8 cellular contexts compared by ENCODE assay signal in the genomic region with DNA sequence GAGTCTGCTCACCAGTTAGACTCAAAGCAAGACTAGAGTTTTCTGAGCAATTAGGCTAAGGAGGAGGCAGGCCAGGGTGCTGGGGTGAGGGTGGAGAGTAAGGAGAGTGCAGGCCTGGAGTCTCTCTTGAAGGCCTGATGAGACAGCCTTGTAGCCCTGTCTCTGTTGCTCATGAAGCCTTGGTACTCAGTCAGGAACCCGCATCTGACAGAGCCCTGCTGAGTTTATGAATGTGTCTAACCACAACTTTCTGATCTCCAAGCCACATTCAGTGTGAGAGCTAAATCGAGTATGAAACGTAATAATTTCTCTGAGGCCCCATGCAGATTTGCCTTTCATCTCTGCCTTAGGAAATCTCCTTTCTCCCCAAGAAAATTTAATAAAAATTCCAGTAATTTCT.
DNase-seq lines count a peak whose midpoint lies in the region; ATAC-seq and TF ChIP-seq lines count a peak whose summit lies in the region.

No MANE protein-coding gene starts in this region.

- H2AFZ ChIP-seq in osteoblast (ENCODE audit: low read length): no peak overlapping the region

- H3K79me2 ChIP-seq in osteoblast (ENCODE audit: insufficient read depth, low read length): no peaks in the 10 kb centered on the region

- peak overlapping the region in 1 of 3 donors; percentile 80 for H3K27ac Mint-ChIP-seq in IgD-negative memory B cell
- H3K27ac Mint-ChIP-seq in dendritic cell treated with granulocyte-macrophage colony-stimulating factor and Interleukin-4, amounts not matched to agents 40 ng/mL and 50 ng/mL, for 4 days: peak overlapping the region; percentile 86

- no peak overlapping the region for H3K4me2 ChIP-seq in osteoblast (ENCODE audit: insufficient read depth, low read length)

- in situ Hi-C loops in HAP-1 (cut with MboI; ENCODE audit: low sequenced_read_pairs): no loop called here

- peak overlapping the region in 3 of 4 donors; percentile 21 to 91 (median 88) for H3K4me3 Mint-ChIP-seq in IgD-negative memory B cell
- no peak overlapping the region for H3K4me3 Mint-ChIP-seq in dendritic cell treated with granulocyte-macrophage colony-stimulating factor and Interleukin-4, amounts not matched to agents 40 ng/mL and 50 ng/mL, for 4 days

- H3K4me1 ChIP-seq in osteoblast (ENCODE audit: insufficient read depth, low read length): no peaks in the 10 kb centered on the region
- H3K4me1 ChIP-seq in HAP-1: no peaks in the 10 kb centered on the region

- peaks cover 1% of the 10 kb centered on the region for H3K36me3 Mint-ChIP-seq in IgD-negative memory B cell
- H3K36me3 Mint-ChIP-seq in dendritic cell treated with granulocyte-macrophage colony-stimulating factor and Interleukin-4, amounts not matched to agents 40 ng/mL and 50 ng/mL, for 4 days (ENCODE audit: low read depth): peaks cover 57% of the 10 kb centered on the region

- no peaks in the 10 kb centered on the region for H3K9me3 ChIP-seq in osteoblast (ENCODE audit: low read depth, low read length)
- H3K9me3 ChIP-seq in HAP-1: no peaks in the 10 kb centered on the region

- H3K4me3 ChIP-seq in GM12865 (ENCODE audit: low read depth, low read length): no peak overlapping the region
- H3K4me3 ChIP-seq in osteoblast (ENCODE audit: insufficient read depth, low read length): no peak overlapping the region
- H3K4me3 ChIP-seq in HAP-1: no peak overlapping the region

- peak; percentile 85 for DNase-seq in GM12865 (ENCODE audit: low read depth)
- no peak for DNase-seq in mesenteric fat pad (ENCODE audit: low spot score)
- DNase-seq in COLO668 (lab: John Stamatoyannopoulos, UW; ENCODE audit: unreplicated experiment): no peak
- no peak for DNase-seq in osteoblast (ENCODE audit: insufficient read length, low spot score, missing footprints)
- no peak for DNase-seq in HAP-1 (ENCODE audit: low spot score in 2 of 2)

- no peak overlapping the region for H3K27ac ChIP-seq in osteoblast (ENCODE audit: low read depth, low read length)

- no peaks in the 10 kb centered on the region for H4K20me1 ChIP-seq in osteoblast (ENCODE audit: insufficient read depth, low read length)

- H3K36me3 ChIP-seq in osteoblast (ENCODE audit: insufficient read depth, low read length): no peaks in the 10 kb centered on the region
- H3K36me3 ChIP-seq in HAP-1 (replicated peaks): no peaks in the 10 kb centered on the region

- TF ChIP-seq CTCF in GM12865 (IDR thresholded peaks at IDR 0.05; ENCODE audit: insufficient read depth, low read depth, low read length, missing control alignments) (no peak), osteoblast (IDR thresholded peaks at IDR 0.05; ENCODE audit: extremely low read depth, low read depth, low read length) (no peak)

- H3K27me3 Mint-ChIP-seq in IgD-negative memory B cell: peaks cover 1% of the 10 kb centered on the region
- H3K27me3 Mint-ChIP-seq in dendritic cell treated with granulocyte-macrophage colony-stimulating factor and Interleukin-4, amounts not matched to agents 40 ng/mL and 50 ng/mL, for 4 days: no peaks in the 10 kb centered on the region

- intact Hi-C loops in dendritic cell treated with granulocyte-macrophage colony-stimulating factor and Interleukin-4, amounts not matched to agents 40 ng/mL and 50 ng/mL, for 4 days (cut with micrococcal nuclease): no loop called here

- H3K27me3 ChIP-seq in osteoblast (ENCODE audit: insufficient read depth, low read length): no peaks in the 10 kb centered on the region
- no peaks in the 10 kb centered on the region for H3K27me3 ChIP-seq in HAP-1 (ENCODE audit: low read depth)

- peaks cover 46 to 55% (median 49%) of the 10 kb centered on the region in 3 donors for H3K4me1 Mint-ChIP-seq in IgD-negative memory B cell
- H3K4me1 Mint-ChIP-seq in dendritic cell treated with granulocyte-macrophage colony-stimulating factor and Interleukin-4, amounts not matched to agents 40 ng/mL and 50 ng/mL, for 4 days (ENCODE audit: low read depth): peaks cover 80% of the 10 kb centered on the region

- no peaks in the 10 kb centered on the region for H3K9me3 Mint-ChIP-seq in IgD-negative memory B cell
- H3K9me3 Mint-ChIP-seq in dendritic cell treated with granulocyte-macrophage colony-stimulating factor and Interleukin-4, amounts not matched to agents 40 ng/mL and 50 ng/mL, for 4 days: no peaks in the 10 kb centered on the region

- ATAC-seq in GM21526 (IDR thresholded peaks at IDR 0.05; ENCODE audit: low FRiP score, unreplicated experiment): peak; percentile 87
